ENCODE assay signal across 8 cellular contexts in genomic region chr17:65556014-65556909, GRCh38. TPM values are rescaled to one million over a fixed set of nuclear protein-coding genes. Genes with fewer than 3 reads are reported as not detected.
DNase-seq lines count a peak whose midpoint lies in the region; ATAC-seq and TF ChIP-seq lines count a peak whose summit lies in the region.

No MANE protein-coding gene starts in this region.

- no peak overlapping the region for H3K4me3 ChIP-seq in AG09309 (ENCODE audit: control insufficient read depth, low read depth, low read length)
- H3K4me3 ChIP-seq in colonic mucosa = peak overlapping the region; percentile 10
- no peak overlapping the region for H3K4me3 ChIP-seq in lower leg skin (ENCODE audit: low read depth, poor library complexity, severe bottlenecking)

- H3K27ac Mint-ChIP-seq in activated CD4-positive, alpha-beta T cell treated with anti-CD3 and anti-CD28 coated beads for 36 hours = peak overlapping the region; percentile 10

- H3K36me3 ChIP-seq in colonic mucosa = no peaks in the 10 kb centered on the region

- ATAC-seq in GM18511 (IDR thresholded peaks at IDR 0.05; ENCODE audit: unreplicated experiment) = peak; percentile 57
- peak; percentile 50 for ATAC-seq in activated CD4-positive, alpha-beta T cell treated with anti-CD3 and anti-CD28 coated beads for 36 hours
- ATAC-seq in HG02973 (IDR thresholded peaks at IDR 0.05; ENCODE audit: unreplicated experiment) = no peak

- H3K9me3 ChIP-seq in colonic mucosa = no peaks in the 10 kb centered on the region

- no peaks in the 10 kb centered on the region for H3K9me3 Mint-ChIP-seq in activated CD4-positive, alpha-beta T cell treated with anti-CD3 and anti-CD28 coated beads for 36 hours (ENCODE audit: low read depth)

- peaks cover 27% of the 10 kb centered on the region for H3K4me1 Mint-ChIP-seq in activated CD4-positive, alpha-beta T cell treated with anti-CD3 and anti-CD28 coated beads for 36 hours

- peaks cover 4% of the 10 kb centered on the region for H3K27me3 Mint-ChIP-seq in activated CD4-positive, alpha-beta T cell treated with anti-CD3 and anti-CD28 coated beads for 36 hours

- POLR2A ChIA-PET in activated CD4-positive, alpha-beta T cell treated with anti-CD3 and anti-CD28 coated beads for 36 hours (lab: Charles Lee) = no interaction called here

- peaks cover 19% of the 10 kb centered on the region for H3K4me1 ChIP-seq in colonic mucosa

- H3K27ac ChIP-seq in colonic mucosa = peak overlapping the region; percentile 50

- TF ChIP-seq CTCF in AG09309 (IDR thresholded peaks at IDR 0.05; ENCODE audit: control insufficient read depth, insufficient read depth, low read depth, low read length, missing control alignments) (peak; percentile 88), colonic mucosa (IDR thresholded peaks at IDR 0.05) (peak; percentile 92), lower leg skin (IDR thresholded peaks at IDR 0.05) (peak in 1 of 3 donors; percentile 91)

- DNase-seq in AG09309 (ENCODE audit: low read depth) (no peak), NCI-H146 treated with DMSO at 0.1 percent for 48 hours (lab: John Stamatoyannopoulos, UW; ENCODE audit: unreplicated experiment) (peak; percentile 6), colonic mucosa (peak; percentile 97), lower leg skin (ENCODE audit: low spot score in 2 of 2) (peak; percentile 75 to 97)
- peak; percentile 96 for DNase-seq in activated CD4-positive, alpha-beta T cell treated with anti-CD3 and anti-CD28 coated beads for 36 hours
- DNase-seq in stimulated activated CD4-positive, alpha-beta T cell treated with anti-CD3 and anti-CD28 coated beads, TNF-alpha, amount 100 ng/mL, for 1 hour (ENCODE audit: low read depth in 3 of 3, low spot score in 1 of 3) = peak; percentile 74 to 97 (median 80)

- TF ChIP-seq POLR2A in lower leg skin (IDR thresholded peaks at IDR 0.05) = no peak

- CTCF ChIA-PET in activated CD4-positive, alpha-beta T cell treated with anti-CD3 and anti-CD28 coated beads for 36 hours (lab: Charles Lee) = interaction anchor here (0.6 to 2.4 kb wide), 18 partner anchors 10 to 279 kb away, joined by 3 to 15 read pairs (median 4); no protein-coding TSS in a partner anchor

- H3K27me3 ChIP-seq in colonic mucosa = no peaks in the 10 kb centered on the region

- no peak overlapping the region for H3K4me3 Mint-ChIP-seq in activated CD4-positive, alpha-beta T cell treated with anti-CD3 and anti-CD28 coated beads for 36 hours

- 28 to 42% methylated on average over 12 of the region's 17 CpGs for WGBS in lower leg skin, 2 donors

- intact Hi-C loops in activated CD4-positive, alpha-beta T cell treated with anti-CD3 and anti-CD28 coated beads for 36 hours (cut with DNase I, micrococcal nuclease) = loop anchor here (1.0 to 5.0 kb wide), 8 partner anchors 33 to 431 kb away; no protein-coding TSS in a partner anchor
- intact Hi-C loops in colonic mucosa (cut with DNase I) (loop anchor here (5.0 kb wide), 2 partner anchors 99 to 269 kb away; no protein-coding TSS in a partner anchor), lower leg skin (cut with DNase I; ENCODE audit: low total_unique reads) (no loop called here)

- no peak overlapping the region for H3K9ac ChIP-seq in colonic mucosa (ENCODE audit: low read depth in 2 of 2, low read length in 2 of 2)

- peaks cover 3% of the 10 kb centered on the region for H3K36me3 Mint-ChIP-seq in activated CD4-positive, alpha-beta T cell treated with anti-CD3 and anti-CD28 coated beads for 36 hours (ENCODE audit: low read depth)

RNA-seq across cellular contexts. Expression of gene AXIN2, which starts 5.2 kb away (rescaled TPM):
- 1 to 10 TPM; 2.6 to 3.0 TPM for total RNA-seq in activated CD4-positive, alpha-beta T cell treated with anti-CD3 and anti-CD28 coated beads for 36 hours
- 10 to 100 TPM; 38.0 to 41.6 TPM for total RNA-seq in colonic mucosa
- 10 to 100 TPM; 11.7 to 16.7 (median 14.6) TPM for total RNA-seq in lower leg skin
